ENCODE assay signal across 8 cellular contexts in the genomic region with DNA sequence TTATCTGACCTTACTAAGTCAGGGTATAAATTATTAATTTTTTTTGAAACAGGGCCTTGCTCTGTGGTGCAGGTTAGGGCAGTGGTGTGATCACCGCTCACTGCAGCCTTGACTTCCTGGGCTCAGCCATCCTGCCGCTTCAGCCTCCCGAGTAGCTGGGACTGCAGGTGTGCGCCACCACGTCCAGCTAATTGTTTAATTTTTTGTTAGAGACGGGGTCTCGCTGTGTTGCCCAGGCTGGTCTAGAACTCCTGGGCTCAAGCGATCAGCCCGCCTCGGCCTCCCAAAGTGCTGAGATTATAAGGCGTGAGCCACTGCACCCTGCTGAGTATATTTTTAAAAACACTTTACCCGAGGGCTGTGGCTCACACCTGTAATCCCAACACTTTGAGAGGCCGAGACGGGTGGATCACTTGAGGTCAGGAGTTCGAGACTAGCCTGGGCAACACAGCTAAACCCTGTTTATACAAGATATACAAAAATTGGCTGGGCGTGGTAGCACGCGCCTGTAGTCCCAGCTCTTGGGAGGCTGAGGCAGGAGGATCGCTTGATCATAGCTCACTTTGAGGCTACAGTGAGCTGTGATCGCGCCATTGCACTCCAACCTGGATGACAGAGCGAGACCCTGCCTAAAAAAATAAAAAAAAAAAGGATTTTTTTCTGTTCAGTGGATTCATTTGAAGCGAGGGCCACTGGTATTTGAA. TPM values are rescaled to one million over a fixed set of nuclear protein-coding genes. Genes with fewer than 3 reads are reported as not detected.
DNase-seq lines count a peak whose midpoint lies in the region; ATAC-seq, FAIRE-seq and TF ChIP-seq lines count a peak whose summit lies in the region.

No MANE protein-coding gene starts in this region.

- H3K4me3 Mint-ChIP-seq in CD4-positive, CD25-positive, alpha-beta regulatory T cell, result peak overlapping the region in 3 of 4 donors; percentile 70 to 93 (median 87)

- H3K27me3 ChIP-seq in CD4-positive, CD25-positive, alpha-beta regulatory T cell (ENCODE audit: control insufficient read depth, insufficient read depth, low read length), result no peaks in the 10 kb centered on the region
- H3K27me3 ChIP-seq in OCI-LY3 (ENCODE audit: low read depth, low read length), result no peaks in the 10 kb centered on the region
- no peaks in the 10 kb centered on the region for H3K27me3 ChIP-seq in effector memory CD4-positive, alpha-beta T cell (replicated peaks; ENCODE audit: control insufficient read depth, insufficient read depth, low read length, poor library complexity, severe bottlenecking)
- H3K27me3 ChIP-seq in pancreas, result no peaks in the 10 kb centered on the region

- no peak for ATAC-seq in CD4-positive, CD25-positive, alpha-beta regulatory T cell (ENCODE audit: low read depth in 2 of 2)
- ATAC-seq in pancreas, result no peak

- no peak for FAIRE-seq in pancreas (lab: Jason Lieb, UNC)

- H3K27ac Mint-ChIP-seq in CD4-positive, CD25-positive, alpha-beta regulatory T cell, result peak overlapping the region; percentile 69 to 97 (median 94)

- H3K9me3 ChIP-seq in CD4-positive, CD25-positive, alpha-beta regulatory T cell (ENCODE audit: control insufficient read depth in 2 of 2, low read length in 2 of 2), result no peaks in the 10 kb centered on the region
- H3K9me3 ChIP-seq in OCI-LY3 (ENCODE audit: insufficient read depth, low read length) (no peaks in the 10 kb centered on the region), pancreas (no peaks in the 10 kb centered on the region)
- no peaks in the 10 kb centered on the region for H3K9me3 ChIP-seq in effector memory CD4-positive, alpha-beta T cell (ENCODE audit: control insufficient read depth, low read length)

- peaks cover 13% of the 10 kb centered on the region for H3K4me1 ChIP-seq in CD4-positive, CD25-positive, alpha-beta regulatory T cell (ENCODE audit: control insufficient read depth, insufficient read depth, low read length, poor library complexity, severe bottlenecking)
- H3K4me1 ChIP-seq in OCI-LY3 (ENCODE audit: low read length) (peaks cover 12% of the 10 kb centered on the region), pancreas (no peaks in the 10 kb centered on the region)
- H3K4me1 ChIP-seq in effector memory CD4-positive, alpha-beta T cell (ENCODE audit: control insufficient read depth, insufficient read depth, low read length, poor library complexity, severe bottlenecking), result peaks cover 11% of the 10 kb centered on the region

- intact Hi-C loops in pancreas (cut with DNase I), result no loop called here

- H3K36me3 Mint-ChIP-seq in CD4-positive, CD25-positive, alpha-beta regulatory T cell, result no peaks in the 10 kb centered on the region

- H4K20me1 ChIP-seq in OCI-LY3 (ENCODE audit: insufficient read depth, low read length), result peaks cover 8% of the 10 kb centered on the region; the same call in 1 of the 2 replicates

- H3K4me2 ChIP-seq in OCI-LY3 (ENCODE audit: low read length), result peak overlapping the region; percentile 60

- peaks cover 3% of the 10 kb centered on the region for H3K36me3 ChIP-seq in CD4-positive, CD25-positive, alpha-beta regulatory T cell (ENCODE audit: control insufficient read depth, insufficient read depth, low read length)
- H3K36me3 ChIP-seq in OCI-LY3 (replicated peaks; ENCODE audit: low read depth, low read length), result no peaks in the 10 kb centered on the region
- no peaks in the 10 kb centered on the region for H3K36me3 ChIP-seq in effector memory CD4-positive, alpha-beta T cell (ENCODE audit: control insufficient read depth, insufficient read depth, low read length)
- H3K36me3 ChIP-seq in pancreas, result no peaks in the 10 kb centered on the region

- peaks cover 17% of the 10 kb centered on the region for H3K79me2 ChIP-seq in OCI-LY3 (ENCODE audit: low read length)

- no peak overlapping the region for H3K4me3 ChIP-seq in CD4-positive, CD25-positive, alpha-beta regulatory T cell (ENCODE audit: low read depth, low read length)
- H3K4me3 ChIP-seq in OCI-LY3 (ENCODE audit: low read length), result peak overlapping the region; percentile 99
- H3K4me3 ChIP-seq in effector memory CD4-positive, alpha-beta T cell (ENCODE audit: insufficient read depth, low read depth, low read length, poor library complexity, severe bottlenecking), result no peak overlapping the region
- peak overlapping the region in 1 of 4 donors; percentile 61 for H3K4me3 ChIP-seq in pancreas

- H3K27me3 Mint-ChIP-seq in CD4-positive, CD25-positive, alpha-beta regulatory T cell, result no peaks in the 10 kb centered on the region

- no peaks in the 10 kb centered on the region for H3K9me3 Mint-ChIP-seq in CD4-positive, CD25-positive, alpha-beta regulatory T cell

- peaks cover 4 to 21% (median 16%) of the 10 kb centered on the region in 4 donors for H3K4me1 Mint-ChIP-seq in CD4-positive, CD25-positive, alpha-beta regulatory T cell

- 77 to 83% methylated on average over 23 of the region's 23 CpGs for WGBS in pancreas, 2 donors

- H2AFZ ChIP-seq in OCI-LY3 (ENCODE audit: low read depth, low read length), result peak overlapping the region; percentile 88

- DNase-seq in CD4-positive, CD25-positive, alpha-beta regulatory T cell, result no peak
- no peak for DNase-seq in effector memory CD4-positive, alpha-beta T cell
- DNase-seq in pancreas (no peak), SK-N-DZ (ENCODE audit: low spot score) (no peak), ecto neural progenitor cell (ENCODE audit: low spot score) (no peak), retina (no peak)
- DNase-seq in activated CD4-positive, CD25-positive, alpha-beta regulatory T cell treated with anti-CD3 and anti-CD28 coated beads, Interleukin-2, amount 50 U/mL, for 72 hours, result no peak

- TF ChIP-seq CTCF in OCI-LY3 (IDR thresholded peaks at IDR 0.05; ENCODE audit: low read depth, low read length) (no peak), pancreas (IDR thresholded peaks at IDR 0.05) (no peak)

- H3K9ac ChIP-seq in OCI-LY3 (ENCODE audit: low read length), result peak overlapping the region; percentile 24; the same call in 1 of the 2 replicates

- H3K27ac ChIP-seq in CD4-positive, CD25-positive, alpha-beta regulatory T cell (ENCODE audit: insufficient read depth, low read length, poor library complexity, severe bottlenecking), result peak overlapping the region; percentile 93
- 0 out of 2 replicates have a peak overlapping the region, but pooled peaks have one; percentile 24 for H3K27ac ChIP-seq in OCI-LY3 (ENCODE audit: low read length)
- H3K27ac ChIP-seq in effector memory CD4-positive, alpha-beta T cell (ENCODE audit: insufficient read depth, low read length, poor library complexity, severe bottlenecking), result peak overlapping the region; percentile 91
- peak overlapping the region; percentile 24 to 65 (median 56) for H3K27ac ChIP-seq in pancreas

RNA-seq across cellular contexts. Expression of a gene that starts 0.7 kb away (rescaled TPM):
- 32.5 TPM for total RNA-seq in CD4-positive, CD25-positive, alpha-beta regulatory T cell
- polyA plus RNA-seq in CD4-positive, CD25-positive, alpha-beta regulatory T cell, result 10 to 100 TPM; 14.9 to 18.3 (median 16.9) TPM
- total RNA-seq in pancreas, result 1 to 10 TPM; 4.4 to 9.9 (median 5.5) TPM
- polyA plus RNA-seq in pancreas, result 1 to 10 TPM; 5.0 to 6.9 TPM
- 3.7 and 5.4 TPM in 2 replicates for polyA plus RNA-seq in SK-N-DZ (2014; cell fraction: cytosol; rRNA removed)
- 2.6 and 6.5 TPM in 2 replicates for polyA plus RNA-seq in SK-N-DZ (2014; cell fraction: nucleus; rRNA removed)

RNA-seq across cellular contexts. Expression of a gene that starts 17.2 kb away (rescaled TPM):
- total RNA-seq in CD4-positive, CD25-positive, alpha-beta regulatory T cell, result 56.8 TPM
- polyA plus RNA-seq in CD4-positive, CD25-positive, alpha-beta regulatory T cell, result 100 to 1,000 TPM in 3 of 4 donors, 10 to 100 TPM in 1; 88.4 to 126 (median 109) TPM
- 10 to 100 TPM; 13.3 to 21.5 (median 19.8) TPM for total RNA-seq in pancreas
- polyA plus RNA-seq in pancreas, result 10 to 100 TPM; 38.1 to 43.4 TPM
- polyA plus RNA-seq in SK-N-DZ (2014; cell fraction: cytosol; rRNA removed), result 130 and 153 TPM in 2 replicates
- polyA plus RNA-seq in SK-N-DZ (2014; cell fraction: nucleus; rRNA removed), result 86.0 and 122 TPM in 2 replicates

RNA-seq across cellular contexts. Expression of a gene that starts 30.0 kb away (rescaled TPM):
- total RNA-seq in CD4-positive, CD25-positive, alpha-beta regulatory T cell, result 18.5 TPM
- polyA plus RNA-seq in CD4-positive, CD25-positive, alpha-beta regulatory T cell, result 10 to 100 TPM in 1 of 4 donors, 1 to 10 TPM in 3; 8.1 to 11.9 (median 9.4) TPM
- 1 to 10 TPM; 2.9 to 4.0 (median 3.7) TPM for total RNA-seq in pancreas
- polyA plus RNA-seq in pancreas, result 1 to 10 TPM; 7.5 to 8.5 TPM
- 9.7 and 12.9 TPM in 2 replicates for polyA plus RNA-seq in SK-N-DZ (2014; cell fraction: cytosol; rRNA removed)
- polyA plus RNA-seq in SK-N-DZ (2014; cell fraction: nucleus; rRNA removed), result 18.7 and 28.0 TPM in 2 replicates

RNA-seq across cellular contexts. Expression of a gene that starts 35.5 kb away (rescaled TPM):
- total RNA-seq in CD4-positive, CD25-positive, alpha-beta regulatory T cell, result 309 TPM
- 100 to 1,000 TPM; 192 to 258 (median 219) TPM for polyA plus RNA-seq in CD4-positive, CD25-positive, alpha-beta regulatory T cell
- 100 to 1,000 TPM in 3 of 6 donors, 10 to 100 TPM in 3; 42.0 to 314 (median 124) TPM for total RNA-seq in pancreas
- polyA plus RNA-seq in pancreas, result 100 to 1,000 TPM; 141 to 227 TPM
- polyA plus RNA-seq in SK-N-DZ (2014; cell fraction: cytosol; rRNA removed), result 166 and 218 TPM in 2 replicates
- polyA plus RNA-seq in SK-N-DZ (2014; cell fraction: nucleus; rRNA removed), result 119 and 159 TPM in 2 replicates

RNA-seq across cellular contexts. Expression of a gene that starts 58.5 kb away (rescaled TPM):
- 45.8 TPM for total RNA-seq in CD4-positive, CD25-positive, alpha-beta regulatory T cell
- 10 to 100 TPM; 33.4 to 53.7 (median 46.0) TPM for polyA plus RNA-seq in CD4-positive, CD25-positive, alpha-beta regulatory T cell
- total RNA-seq in pancreas, result 100 to 1,000 TPM; 107 to 213 (median 150) TPM
- polyA plus RNA-seq in pancreas, result 100 to 1,000 TPM; 422 to 552 TPM
- polyA plus RNA-seq in SK-N-DZ (2014; cell fraction: cytosol; rRNA removed), result 94.6 and 96.0 TPM in 2 replicates
- 134 and 137 TPM in 2 replicates for polyA plus RNA-seq in SK-N-DZ (2014; cell fraction: nucleus; rRNA removed)

Comparison
In these comparisons a context has a peak if more than half of its experiments do, and no peak if none do; other contexts are left out.
1. H3K27ac ChIP-seq: peak in every context shown above with its lines; median percentile 93 in CD4-positive, CD25-positive, alpha-beta regulatory T cell; 91 in effector memory CD4-positive, alpha-beta T cell; 56 in pancreas; 24 in OCI-LY3.